Comparison of ENCODE assay signal across 14 cellular contexts in the genomic region with DNA sequence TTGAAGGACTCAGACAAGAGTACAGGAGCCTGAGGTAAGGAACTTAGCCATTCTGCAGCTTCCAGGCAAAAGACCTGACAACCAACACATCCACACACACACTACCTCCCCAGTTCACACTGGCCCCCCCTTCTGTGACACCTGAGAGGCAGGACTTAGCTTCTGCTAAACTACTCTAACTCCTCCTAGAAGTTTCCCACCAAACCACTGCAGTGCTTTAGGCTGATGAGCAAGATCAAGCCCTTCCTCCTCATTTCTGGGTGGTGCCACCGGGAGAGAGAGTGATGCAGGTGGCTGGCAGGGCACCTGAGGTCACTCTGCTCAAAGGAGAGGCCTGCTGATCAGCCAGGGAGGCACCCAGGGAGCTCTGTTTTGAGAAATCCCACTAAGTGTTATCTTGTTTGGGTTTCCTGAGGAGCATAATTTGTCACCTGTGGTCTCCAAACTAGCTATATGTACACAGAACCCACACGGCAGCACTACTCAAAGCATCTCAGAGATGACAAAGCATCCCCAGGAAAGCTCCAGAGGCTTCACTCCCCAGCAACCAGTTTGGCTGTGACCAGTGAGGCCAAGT.
DNase-seq lines count a peak whose midpoint lies in the region; ATAC-seq and TF ChIP-seq lines count a peak whose summit lies in the region.
"Had no signal": no experiment of that assay in that cellular context is flagged by ENCODE, and none has a peak within 500 bp of the region (broad histone marks: within the 10 kb centered on the region; RNA-seq: fewer than 3 reads in every experiment).

No MANE protein-coding gene starts in this region.

- peaks cover 4% of the 10 kb centered on the region for H3K4me1 Mint-ChIP-seq in activated CD4-positive, alpha-beta T cell treated with anti-CD3 and anti-CD28 coated beads for 36 hours
- peaks cover 11% of the 10 kb centered on the region for H3K4me1 Mint-ChIP-seq in endodermal cell
- H3K4me1 Mint-ChIP-seq in stimulated activated memory B cell treated with anti-CD40 and anti-IgM and Interleukin-4, amounts not matched to agents 10 μg/mL and 1 μg/mL and 100 μg/mL, for 72 hours, result peaks cover 15% of the 10 kb centered on the region

- CTCF ChIA-PET in activated CD4-positive, alpha-beta T cell treated with anti-CD3 and anti-CD28 coated beads for 36 hours (lab: Charles Lee), result interaction anchor here (1.1 kb wide), 1 partner anchor 113 kb away, joined by 3 read pairs; no protein-coding TSS in a partner anchor

- no peak overlapping the region for H3K9ac ChIP-seq in endodermal cell (ENCODE audit: extremely low read depth, low read length, poor library complexity, severe bottlenecking)

- H3K36me3 ChIP-seq in endodermal cell (ENCODE audit: control insufficient read depth, insufficient read depth, low read length) (no peaks in the 10 kb centered on the region), thyroid gland (no peaks in the 10 kb centered on the region)

- ATAC-seq in activated CD4-positive, alpha-beta T cell treated with anti-CD3 and anti-CD28 coated beads for 36 hours, result no peak
- ATAC-seq in stimulated activated memory B cell treated with anti-CD40 and anti-IgM and Interleukin-4, amounts not matched to agents 10 μg/mL and 1 μg/mL and 100 μg/mL, for 72 hours, result no peak

- H3K4me3 Mint-ChIP-seq in activated CD4-positive, alpha-beta T cell treated with anti-CD3 and anti-CD28 coated beads for 36 hours, result no peak overlapping the region
- no peak overlapping the region for H3K4me3 Mint-ChIP-seq in endodermal cell
- H3K4me3 Mint-ChIP-seq in stimulated activated memory B cell treated with anti-CD40 and anti-IgM and Interleukin-4, amounts not matched to agents 10 μg/mL and 1 μg/mL and 100 μg/mL, for 72 hours, result no peak overlapping the region

- H3K9me3 Mint-ChIP-seq in activated CD4-positive, alpha-beta T cell treated with anti-CD3 and anti-CD28 coated beads for 36 hours (ENCODE audit: low read depth), result no peaks in the 10 kb centered on the region
- H3K9me3 Mint-ChIP-seq in endodermal cell, result no peaks in the 10 kb centered on the region
- no peaks in the 10 kb centered on the region for H3K9me3 Mint-ChIP-seq in stimulated activated memory B cell treated with anti-CD40 and anti-IgM and Interleukin-4, amounts not matched to agents 10 μg/mL and 1 μg/mL and 100 μg/mL, for 72 hours

- H3K4me3 ChIP-seq in endodermal cell (ENCODE audit: low read length), result no peak overlapping the region
- H3K4me3 ChIP-seq in thyroid gland (replicated peaks in 1 of 3), result no peak overlapping the region

- H3K36me3 Mint-ChIP-seq in activated CD4-positive, alpha-beta T cell treated with anti-CD3 and anti-CD28 coated beads for 36 hours (ENCODE audit: low read depth), result no peaks in the 10 kb centered on the region
- no peaks in the 10 kb centered on the region for H3K36me3 Mint-ChIP-seq in endodermal cell (ENCODE audit: low read depth)
- H3K36me3 Mint-ChIP-seq in stimulated activated memory B cell treated with anti-CD40 and anti-IgM and Interleukin-4, amounts not matched to agents 10 μg/mL and 1 μg/mL and 100 μg/mL, for 72 hours, result no peaks in the 10 kb centered on the region

- H3K9me3 ChIP-seq in endodermal cell (ENCODE audit: control insufficient read depth, low read length), result no peaks in the 10 kb centered on the region
- no peaks in the 10 kb centered on the region for H3K9me3 ChIP-seq in thyroid gland

- H3K27me3 ChIP-seq in endodermal cell (ENCODE audit: control insufficient read depth, insufficient read depth, low read length, poor library complexity, severe bottlenecking) (no peaks in the 10 kb centered on the region), thyroid gland (no peaks in the 10 kb centered on the region)

- TF ChIP-seq CTCF in endodermal cell (conservative IDR thresholded peaks at IDR 0.05), result no peak
- TF ChIP-seq CTCF in thyroid gland (IDR thresholded peaks at IDR 0.05), result no peak

- peak; percentile 7 for DNase-seq in activated CD4-positive, alpha-beta T cell treated with anti-CD3 and anti-CD28 coated beads for 36 hours
- no peak for DNase-seq in activated CD4-positive, alpha-beta T cell treated with anti-CD3 and anti-CD28 coated beads, Interleukin-2, amount 50 U/mL, for 4 hours
- DNase-seq in NCI-H1417 treated with DMSO at 0.1 percent for 48 hours (lab: John Stamatoyannopoulos, UW) (peak; percentile 20), endodermal cell (peak; percentile 51), thyroid gland (peak; percentile 13 to 45), GM19240 (ENCODE audit: insufficient read length, low spot score) (no peak), amniotic stem cell (lab: John Stamatoyannopoulos, UW) (no peak)
- DNase-seq: C1 segment of cervical spinal cord, HCEC 1CT, NCI-H2029 treated with DMSO at 0.1 percent for 48 hours, NCI-H524 treated with DMSO at 0.1 percent for 48 hours, SW 1271 had no signal

- no peak for TF ChIP-seq POLR2A in thyroid gland (IDR thresholded peaks at IDR 0.05)

- H3K27ac ChIP-seq in endodermal cell (ENCODE audit: low read depth, low read length) (no peak overlapping the region), thyroid gland (no peak overlapping the region)
- H3K27ac ChIP-seq: HL-60 had no signal

- intact Hi-C loops in activated CD4-positive, alpha-beta T cell treated with anti-CD3 and anti-CD28 coated beads for 36 hours (cut with DNase I, micrococcal nuclease), result loop anchor here (5.0 kb wide), 2 partner anchors 196 to 351 kb away; no protein-coding TSS in a partner anchor
- intact Hi-C loops in thyroid gland (cut with DNase I), result loop anchor here (5.0 kb wide), 1 partner anchor 191 kb away; a partner anchor contains a TSS

- H3K4me1 ChIP-seq in endodermal cell (ENCODE audit: control insufficient read depth, insufficient read depth, low read length), result peaks cover 7% of the 10 kb centered on the region
- peaks cover 18 to 25% of the 10 kb centered on the region in 2 donors for H3K4me1 ChIP-seq in thyroid gland

- peaks cover 7% of the 10 kb centered on the region for H3K27me3 Mint-ChIP-seq in activated CD4-positive, alpha-beta T cell treated with anti-CD3 and anti-CD28 coated beads for 36 hours
- peaks cover 1% of the 10 kb centered on the region for H3K27me3 Mint-ChIP-seq in endodermal cell (ENCODE audit: insufficient read depth)
- H3K27me3 Mint-ChIP-seq in stimulated activated memory B cell treated with anti-CD40 and anti-IgM and Interleukin-4, amounts not matched to agents 10 μg/mL and 1 μg/mL and 100 μg/mL, for 72 hours, result peaks cover 12% of the 10 kb centered on the region

- WGBS in endodermal cell (ENCODE audit: insufficient coverage in 1 of 2, insufficient read length in 1 of 2), 2 experiments, result 93% methylated on average over 2 of the region's 2 CpGs; no CpG with 5 or more reads in 1 of the 2 experiments
- 40 to 54% methylated on average over 1 to 2 of the region's 2 CpGs for WGBS in thyroid gland, 2 donors

- no peak overlapping the region for H3K27ac Mint-ChIP-seq in activated CD4-positive, alpha-beta T cell treated with anti-CD3 and anti-CD28 coated beads for 36 hours
- no peak overlapping the region for H3K27ac Mint-ChIP-seq in endodermal cell
- H3K27ac Mint-ChIP-seq in stimulated activated memory B cell treated with anti-CD40 and anti-IgM and Interleukin-4, amounts not matched to agents 10 μg/mL and 1 μg/mL and 100 μg/mL, for 72 hours, result no peak overlapping the region

- POLR2A ChIA-PET in activated CD4-positive, alpha-beta T cell treated with anti-CD3 and anti-CD28 coated beads for 36 hours (lab: Charles Lee), result no interaction called here

Comparison
In these comparisons a context has a peak if more than half of its experiments do, and no peak if none do; other contexts are left out.
1. DNase-seq: peak in activated CD4-positive, alpha-beta T cell treated with anti-CD3 and anti-CD28 coated beads for 36 hours (single experiment), NCI-H1417 treated with DMSO at 0.1 percent for 48 hours (single experiment), endodermal cell (single experiment) and thyroid gland (2 of 2); none in activated CD4-positive, alpha-beta T cell treated with anti-CD3 and anti-CD28 coated beads, Interleukin-2, amount 50 U/mL, for 4 hours (0 of 2), GM19240 (single experiment) and amniotic stem cell (single experiment).